8 cellular contexts compared by ENCODE assay signal in the genomic region with DNA sequence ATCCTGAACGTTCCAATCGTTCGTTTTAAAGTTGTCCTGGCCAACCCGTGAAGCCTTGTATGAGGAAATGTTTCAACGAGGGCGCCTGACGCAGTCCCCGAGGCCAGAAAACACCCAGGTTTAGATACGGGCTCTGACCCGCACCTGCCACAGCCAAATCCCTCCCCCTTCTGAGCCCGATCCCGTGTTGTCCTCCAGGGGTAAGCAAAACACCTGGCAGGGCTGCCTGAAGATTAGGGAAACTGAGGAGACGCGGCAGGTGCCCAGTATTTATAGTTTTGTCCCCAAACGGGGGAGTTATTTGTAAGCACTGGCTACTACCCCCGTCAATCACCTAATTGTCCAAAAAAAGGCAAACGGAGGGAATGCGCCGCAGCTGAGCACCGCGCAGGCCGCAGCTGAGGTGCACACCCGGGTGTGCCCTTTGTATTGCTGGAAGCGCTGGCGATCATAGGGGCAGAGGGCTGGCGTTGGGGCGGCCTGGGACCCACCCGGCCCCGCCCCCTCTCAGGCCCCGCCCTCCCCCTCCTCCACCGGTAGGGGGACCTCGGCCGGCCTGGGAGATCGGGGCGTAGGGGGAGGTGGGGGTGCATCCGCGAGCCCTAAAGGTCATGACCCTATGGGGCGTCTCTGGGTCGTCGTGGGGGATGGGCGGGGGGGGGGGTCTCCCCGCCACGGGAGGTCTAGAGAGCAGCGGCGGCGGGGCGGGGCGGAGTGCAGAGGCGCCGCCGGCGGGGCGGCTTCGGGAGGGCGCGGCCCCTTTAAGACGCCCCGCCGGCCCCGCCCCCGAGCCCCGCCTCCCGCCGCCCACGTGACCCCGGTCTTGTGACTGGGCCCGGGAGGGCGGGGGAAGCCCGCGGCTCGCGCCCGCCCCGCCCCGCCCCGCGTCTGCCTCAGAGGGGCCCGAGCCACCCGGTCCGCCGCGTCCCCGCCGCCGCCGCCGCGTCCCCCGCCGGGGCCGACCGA. TPM values are rescaled to one million over a fixed set of nuclear protein-coding genes. Genes with fewer than 3 reads are reported as not detected.
A peak's percentile ranks its signal among the peaks of the same experiment; 100 is the strongest.
DNase-seq lines count a peak whose midpoint lies in the region; ATAC-seq and TF ChIP-seq lines count a peak whose summit lies in the region.

A gene with protein sequence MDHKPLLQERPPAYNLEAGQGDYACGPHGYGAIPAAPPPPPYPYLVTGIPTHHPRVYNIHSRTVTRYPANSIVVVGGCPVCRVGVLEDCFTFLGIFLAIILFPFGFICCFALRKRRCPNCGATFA (plus strand): TSS at position 896 of the 966 bp plus-strand sequence. CDS start 110 bp downstream, outside the sequence.

- no peaks in the 10 kb centered on the region for H3K4me1 ChIP-seq in A673 (ENCODE audit: insufficient read depth, low read length, poor library complexity, severe bottlenecking)

- TF ChIP-seq CTCF in A673 (conservative IDR thresholded peaks at IDR 0.05; ENCODE audit: low read depth, low read length), result no peak

- intact Hi-C loops in A673 (cut with micrococcal nuclease; ENCODE audit: unreplicated experiment), result no loop called here

- no peaks in the 10 kb centered on the region for H3K9me3 ChIP-seq in A673 (ENCODE audit: low read depth, low read length, poor library complexity, severe bottlenecking)

- DNase-seq in A673 (ENCODE audit: low spot score) (peak; percentile 93), NCI-H2227 treated with DMSO at 0.1 percent for 48 hours (lab: John Stamatoyannopoulos, UW) (peak; percentile 81), islet precursor cell (peak; percentile 94)
- DNase-seq in activated CD4-positive, CD25-positive, alpha-beta regulatory T cell (lab: John Stamatoyannopoulos, UW), result peak; percentile 90 to 93 (median 92)
- DNase-seq in central memory CD4-positive, alpha-beta T cell, result peak; percentile 81
- DNase-seq in stimulated activated CD4-positive, alpha-beta T cell treated with anti-CD3 and anti-CD28 coated beads, Interleukin-12 subunit alpha, Interleukin-12 subunit beta, amount 100 ng/mL, for 48 hours (ENCODE audit: low read depth in 2 of 3, low spot score in 1 of 3), result peak; percentile 74 to 93 (median 80)

- peak within 1 kb of the TSS; percentile 93 for H3K4me3 ChIP-seq in A673 (ENCODE audit: low read depth, low read length, poor library complexity, severe bottlenecking)

- ATAC-seq in GM18861 (IDR thresholded peaks at IDR 0.05; ENCODE audit: unreplicated experiment) (peak; percentile 72), HG03095 (IDR thresholded peaks at IDR 0.05; ENCODE audit: unreplicated experiment) (peak; percentile 71)

- CTCF ChIA-PET in A673 (lab: Charles Lee), result no interaction called here

- H3K27ac ChIP-seq in A673 (ENCODE audit: low read depth, low read length, poor library complexity, severe bottlenecking), result peak within 1 kb of the TSS; percentile 81

- BruUV-seq in A673 (replicated peaks; lab: Mats Ljungman, UMichigan), result no TSS peak

- no peaks in the 10 kb centered on the region for H3K36me3 ChIP-seq in A673 (ENCODE audit: insufficient read depth, low read length, poor library complexity, severe bottlenecking)

- H3K27me3 ChIP-seq in A673 (replicated peaks; ENCODE audit: insufficient read depth, low read depth, low read length, poor library complexity), result no peaks in the 10 kb centered on the region

- POLR2A ChIA-PET in A673 (lab: Charles Lee; ENCODE audit: low non-redundant PET), result no interaction called here

RNA-seq across cellular contexts. Expression of the gene that starts here (rescaled TPM):
- 76.9 and 85.8 TPM in 2 replicates for total RNA-seq in A673 (2021)

Comparison
In these comparisons a context has a peak if more than half of its experiments do, and no peak if none do; other contexts are left out.
1. Peak in every context shown above with its lines: DNase-seq, ATAC-seq, H3K4me3 ChIP-seq and H3K27ac ChIP-seq.